8 cellular contexts compared by ENCODE assay signal in genomic region chr1:26145041-26145959, GRCh38. TPM values are rescaled to one million over a fixed set of nuclear protein-coding genes. Genes with fewer than 3 reads are reported as not detected.
DNase-seq lines count a peak whose midpoint lies in the region; ATAC-seq and TF ChIP-seq lines count a peak whose summit lies in the region.

No MANE protein-coding gene starts in this region.

- H3K4me3 ChIP-seq in BJ (ENCODE audit: low read depth, low read length), result no peak overlapping the region

- TF ChIP-seq CTCF in BJ (IDR thresholded peaks at IDR 0.05; ENCODE audit: insufficient read depth, low read depth, low read length), result peak; percentile 78

- peaks cover 10% of the 10 kb centered on the region for H3K27me3 ChIP-seq in BJ (ENCODE audit: control insufficient read depth, insufficient read depth, low read length)

- H3K36me3 ChIP-seq in BJ (ENCODE audit: control insufficient read depth, insufficient read depth, low read length), result no peaks in the 10 kb centered on the region

- POLR2A ChIA-PET in BJ (lab: Charles Lee), result no interaction called here
- POLR2A ChIA-PET in HEK293T (lab: Yijun Ruan, JAX), result interaction anchor here (1.0 to 1.4 kb wide), 5 partner anchors 13 to 110 kb away, joined by 3 to 12 read pairs (median 4); partner anchors contain the start of gene ZNF593

- DNase-seq in BJ (ENCODE audit: low read depth) (no peak), HEK293T (ENCODE audit: extremely low spot score) (peak; percentile 80), NCI-H446 treated with DMSO at 0.1 percent for 48 hours (lab: John Stamatoyannopoulos, UW) (peak; percentile 65), cerebellar cortex (ENCODE audit: low spot score) (peak; percentile 92), left kidney (ENCODE audit: low read depth, low spot score) (peak; percentile 94)
- peak; percentile 70 for DNase-seq in activated CD4-positive, CD25-positive, alpha-beta regulatory T cell treated with anti-CD3 and anti-CD28 coated beads, Interleukin-2, amount 50 U/mL, for 72 hours
- DNase-seq in stimulated activated CD4-positive, alpha-beta T cell treated with anti-CD3 and anti-CD28 coated beads, Interleukin-2, amount 100 ng/mL, for 48 hours, result peak; percentile 66 to 75

- ATAC-seq in HG03571 (IDR thresholded peaks at IDR 0.05; ENCODE audit: unreplicated experiment), result no peak

- CTCF ChIA-PET in BJ (lab: Yijun Ruan, JAX) (interaction anchor here (0.6 to 9.7 kb wide), 37 partner anchors 9 to 664 kb away, joined by 3 to 129 read pairs (median 4); partner anchors contain the start of genes CD52, EXTL1 and PDIK1L), HEK293T (lab: Yijun Ruan, JAX) (interaction anchor here (0.6 to 2.1 kb wide), 21 partner anchors 9 to 246 kb away, joined by 3 to 22 read pairs (median 4); partner anchors contain the start of gene FAM110D)

TF ChIP-seq in HEK293T, 16 proteins besides CTCF, POLR2A, EP300 and RAD21:
- TF ChIP-seq L3MBTL2 (conservative IDR thresholded peaks at IDR 0.05), result no peak
- TF ChIP-seq TARDBP (IDR thresholded peaks at IDR 0.05), result no peak
- no peak for TF ChIP-seq PKNOX1 (IDR thresholded peaks at IDR 0.05)
- no peak for TF ChIP-seq CTBP1 (IDR thresholded peaks at IDR 0.05; ENCODE audit: borderline replicate concordance)
- no peak for TF ChIP-seq ZNF384 (IDR thresholded peaks at IDR 0.05)
- no peak for TF ChIP-seq SUZ12 (IDR thresholded peaks at IDR 0.05)
- no peak for TF ChIP-seq LEF1 (IDR thresholded peaks at IDR 0.05; ENCODE audit: borderline replicate concordance)
- no peak for TF ChIP-seq HDGF (IDR thresholded peaks at IDR 0.05; ENCODE audit: borderline replicate concordance)
- TF ChIP-seq FOXK2 (IDR thresholded peaks at IDR 0.05), result no peak
- TF ChIP-seq ELF4 (IDR thresholded peaks at IDR 0.05), result no peak
- no peak for TF ChIP-seq ARNT (IDR thresholded peaks at IDR 0.05)
- no peak for TF ChIP-seq FOXA1 (IDR thresholded peaks at IDR 0.05)
- TF ChIP-seq FOXM1 (IDR thresholded peaks at IDR 0.05; ENCODE audit: borderline replicate concordance), result no peak

RNA-seq across cellular contexts. Expression of gene FAM110D, which starts 13.6 kb away (rescaled TPM):
- not detected in 2 replicates for polyA plus RNA-seq in BJ (2011; rRNA removed)
- polyA minus RNA-seq in BJ (2011; rRNA and poly(A)+ RNA removed), result not detected in 2 replicates

RNA-seq across cellular contexts. Expression of gene C1orf232, which starts 23.5 kb away (rescaled TPM):
- not detected in 2 replicates for polyA plus RNA-seq in BJ (2011; rRNA removed)
- not detected in 2 replicates for polyA minus RNA-seq in BJ (2011; rRNA and poly(A)+ RNA removed)

RNA-seq across cellular contexts. Expression of gene ZNF593, which starts 24.4 kb away (rescaled TPM):
- polyA plus RNA-seq in BJ (2011; rRNA removed), result 26.3 and 30.2 TPM in 2 replicates
- polyA minus RNA-seq in BJ (2011; rRNA and poly(A)+ RNA removed), result 6.9 and 12.2 TPM in 2 replicates

RNA-seq across cellular contexts. Expression of gene ZNF593OS, which starts 26.3 kb away (rescaled TPM):
- not detected in 2 replicates for polyA plus RNA-seq in BJ (2011; rRNA removed)
- polyA minus RNA-seq in BJ (2011; rRNA and poly(A)+ RNA removed), result not detected in 2 replicates

RNA-seq across cellular contexts. Expression of gene CNKSR1, which starts 32.0 kb away (rescaled TPM):
- 0.23 and 0.63 TPM in 2 replicates for polyA plus RNA-seq in BJ (2011; rRNA removed)
- polyA minus RNA-seq in BJ (2011; rRNA and poly(A)+ RNA removed), result 0.57 TPM in 1 of 2 replicates, not detected in the other
